18 cellular contexts compared by ENCODE assay signal in genomic region chr1:67230539-67230938, GRCh38.
A peak's percentile ranks its signal among the peaks of the same experiment; 100 is the strongest.
DNase-seq lines count a peak whose midpoint lies in the region; ATAC-seq and TF ChIP-seq lines count a peak whose summit lies in the region.
"Had no signal": no experiment of that assay in that cellular context is flagged by ENCODE, and none has a peak within 500 bp of the region (broad histone marks: within the 10 kb centered on the region; RNA-seq: fewer than 3 reads in every experiment).

No MANE protein-coding gene starts in this region.

- H3K4me3 Mint-ChIP-seq in MCF 10A (ENCODE audit: unreplicated experiment): no peak overlapping the region
- H3K4me3 Mint-ChIP-seq: CD8-positive, alpha-beta T cell had no signal

- ATAC-seq in RWPE2 (ENCODE audit: low read depth): peak; percentile 87
- no peak for ATAC-seq in HG03159 (IDR thresholded peaks at IDR 0.05; ENCODE audit: unreplicated experiment)
- ATAC-seq: CD8-positive, alpha-beta T cell; K562; Panc1 had no signal

- TF ChIP-seq CTCF in MCF 10A (IDR thresholded peaks at IDR 0.05; ENCODE audit: unreplicated experiment): no peak
- TF ChIP-seq CTCF in breast epithelium (IDR thresholded peaks at IDR 0.05): no peak
- no peak for TF ChIP-seq CTCF in RWPE2 (IDR thresholded peaks at IDR 0.05; ENCODE audit: poor library complexity, severe bottlenecking)
- TF ChIP-seq CTCF in esophagus squamous epithelium (IDR thresholded peaks at IDR 0.05): no peak
- no peak for TF ChIP-seq CTCF in suprapubic skin (IDR thresholded peaks at IDR 0.05)

- no peak overlapping the region for H3K27ac Mint-ChIP-seq in MCF 10A (ENCODE audit: low read depth, unreplicated experiment)
- H3K27ac Mint-ChIP-seq: CD8-positive, alpha-beta T cell had no signal

- H3K27me3 ChIP-seq in breast epithelium (no peaks in the 10 kb centered on the region), RWPE2 (ENCODE audit: insufficient read depth, poor library complexity, severe bottlenecking) (no peaks in the 10 kb centered on the region), esophagus squamous epithelium (no peaks in the 10 kb centered on the region), suprapubic skin (no peaks in the 10 kb centered on the region)
- H3K27me3 ChIP-seq: BLaER1 had no signal

- TF ChIP-seq EP300 in suprapubic skin (IDR thresholded peaks at IDR 0.05): no peak

- H3K36me3 ChIP-seq in breast epithelium (no peaks in the 10 kb centered on the region), RWPE2 (ENCODE audit: low read depth) (no peaks in the 10 kb centered on the region), esophagus squamous epithelium (no peaks in the 10 kb centered on the region), suprapubic skin (no peaks in the 10 kb centered on the region)
- H3K36me3 ChIP-seq: BLaER1 had no signal

- BruUV-seq in MCF 10A (replicated peaks; lab: Mats Ljungman, UMichigan): no TSS peak

- H3K27me3 Mint-ChIP-seq in MCF 10A (ENCODE audit: insufficient read depth, unreplicated experiment): no peaks in the 10 kb centered on the region

- intact Hi-C loops in MCF 10A (cut with micrococcal nuclease) (no loop called here), breast epithelium (cut with DNase I; ENCODE audit: low total_unique reads) (no loop called here), esophagus squamous epithelium (cut with DNase I) (loop anchor here (10.0 kb wide), 1 partner anchor 264 kb away; no protein-coding TSS in a partner anchor)

- H3K27ac ChIP-seq in breast epithelium (no peak overlapping the region), RWPE2 (ENCODE audit: poor library complexity, severe bottlenecking) (no peak overlapping the region), esophagus squamous epithelium (peak overlapping the region in 3 of 4 donors; percentile 74 to 83 (median 78)), suprapubic skin (peak overlapping the region; percentile 62)
- H3K27ac ChIP-seq: BLaER1 had no signal

- POLR2A ChIA-PET in MCF 10A (lab: Yijun Ruan, JAX): interaction anchor here (1.0 kb wide), 1 partner anchor 16 kb away, joined by 3 read pairs; no protein-coding TSS in a partner anchor

- no peaks in the 10 kb centered on the region for H3K9me3 Mint-ChIP-seq in MCF 10A (ENCODE audit: unreplicated experiment)
- H3K9me3 Mint-ChIP-seq: CD8-positive, alpha-beta T cell had no signal

- CTCF ChIA-PET in MCF 10A (lab: Yijun Ruan, JAX): interaction anchor here (0.7 to 4.7 kb wide), 8 partner anchors 9 to 273 kb away, joined by 3 to 49 read pairs (median 5); no protein-coding TSS in a partner anchor

- H3K36me3 Mint-ChIP-seq in MCF 10A (ENCODE audit: insufficient read depth, unreplicated experiment): no peaks in the 10 kb centered on the region
- H3K36me3 Mint-ChIP-seq: CD8-positive, alpha-beta T cell had no signal

- H3K4me1 ChIP-seq in breast epithelium (no peaks in the 10 kb centered on the region), RWPE2 (ENCODE audit: insufficient read depth, poor library complexity, severe bottlenecking) (peaks cover 10% of the 10 kb centered on the region), esophagus squamous epithelium (peaks cover 8 to 75% (median 26%) of the 10 kb centered on the region in 3 donors), suprapubic skin (peaks cover 17% of the 10 kb centered on the region)
- H3K4me1 ChIP-seq: BLaER1 had no signal

- H3K9me3 ChIP-seq in breast epithelium (peaks cover 0 to 5% of the 10 kb centered on the region in 2 donors), RWPE2 (ENCODE audit: severe bottlenecking) (no peaks in the 10 kb centered on the region), esophagus squamous epithelium (no peaks in the 10 kb centered on the region), suprapubic skin (no peaks in the 10 kb centered on the region)

- no peak for TF ChIP-seq POLR2A in breast epithelium (IDR thresholded peaks at IDR 0.05)
- no peak for TF ChIP-seq POLR2A in esophagus squamous epithelium (IDR thresholded peaks at IDR 0.05)
- TF ChIP-seq POLR2A in suprapubic skin (IDR thresholded peaks at IDR 0.05): no peak

- H3K4me3 ChIP-seq in breast epithelium (no peak overlapping the region), RWPE2 (ENCODE audit: severe bottlenecking) (no peak overlapping the region), esophagus squamous epithelium (no peak overlapping the region), suprapubic skin (no peak overlapping the region)
- H3K4me3 ChIP-seq: BLaER1, K562 had no signal

- WGBS in esophagus squamous epithelium, 2 donors: 33 to 51% methylated on average over 3 of the region's 3 CpGs
- WGBS in suprapubic skin: 39% methylated on average over 3 of the region's 3 CpGs

- DNase-seq in MCF 10A (ENCODE audit: unreplicated experiment): peak; percentile 5
- DNase-seq in breast epithelium (ENCODE audit: low spot score in 2 of 2): no peak
- DNase-seq in RWPE2 (ENCODE audit: low spot score): no peak
- no peak for DNase-seq in esophagus squamous epithelium (lab: John Stamatoyannopoulos, UW)
- DNase-seq in suprapubic skin (ENCODE audit: low spot score in 2 of 2): no peak
- DNase-seq in NCI-H82 treated with DMSO at 0.1 percent for 48 hours (lab: John Stamatoyannopoulos, UW; ENCODE audit: unreplicated experiment): no peak
- no peak for DNase-seq in NCI-H345 (lab: John Stamatoyannopoulos, UW)
- DNase-seq: CD8-positive, alpha-beta T cell; GDM1; NCI-H1417 treated with DMSO at 0.1 percent for 48 hours; NCI-H2029; NCI-H2171; NCI-H82; Right ventricle myocardium superior had no signal

- peaks cover 12% of the 10 kb centered on the region for H3K4me1 Mint-ChIP-seq in MCF 10A (ENCODE audit: insufficient read depth, unreplicated experiment)

Comparison
In these comparisons a context has a peak if more than half of its experiments do, and no peak if none do; other contexts are left out.
1. H3K27ac ChIP-seq: peak in esophagus squamous epithelium (3 of 4) and suprapubic skin (single experiment); none in breast epithelium (0 of 2) and RWPE2 (single experiment).